10 cellular contexts compared by ENCODE assay signal in genomic region chr11:11992813-11993212, GRCh38. TPM values are rescaled to one million over a fixed set of nuclear protein-coding genes. Genes with fewer than 3 reads are reported as not detected.
"Had no signal": no experiment of that assay in that cellular context is flagged by ENCODE, and none has a peak within 500 bp of the region (broad histone marks: within the 10 kb centered on the region; RNA-seq: fewer than 3 reads in every experiment).

No MANE protein-coding gene starts in this region.

- H3K36me3 ChIP-seq: sigmoid colon had no signal

- FAIRE-seq: colon, endometrium had no signal

- H3K9me3 ChIP-seq: sigmoid colon had no signal

- DNase-seq: activated CD4-positive, alpha-beta T cell treated with anti-CD3 and anti-CD28 coated beads, Interleukin-2, amount 10 ng/mL, durations not matched to agents 7 days and 5 days; activated CD4-positive, CD25-positive, alpha-beta regulatory T cell; activated naive CD8-positive, alpha-beta T cell treated with anti-CD3 and anti-CD28 coated beads for 36 hours; hippocampal formation; nephron progenitor cell; sigmoid colon had no signal

- ATAC-seq: stimulated activated effector memory CD8-positive, alpha-beta T cell treated with anti-CD3 and anti-CD28 coated beads, Interleukin-12 subunit alpha, Interleukin-12 subunit beta, amount 100 ng/mL, for 72 hours had no signal

- H3K27me3 ChIP-seq: brain microvascular endothelial cell, sigmoid colon had no signal

- H3K4me3 ChIP-seq: sigmoid colon had no signal

RNA-seq across cellular contexts. Expression of gene DKK3, which starts 15.6 kb away (rescaled TPM):
- total RNA-seq: activated CD4-positive, alpha-beta T cell treated with anti-CD3 and anti-CD28 coated beads, Interleukin-2, amount 10 ng/mL, durations not matched to agents 7 days and 5 days had no signal
